ENCODE assay signal across 8 cellular contexts in the genomic region with DNA sequence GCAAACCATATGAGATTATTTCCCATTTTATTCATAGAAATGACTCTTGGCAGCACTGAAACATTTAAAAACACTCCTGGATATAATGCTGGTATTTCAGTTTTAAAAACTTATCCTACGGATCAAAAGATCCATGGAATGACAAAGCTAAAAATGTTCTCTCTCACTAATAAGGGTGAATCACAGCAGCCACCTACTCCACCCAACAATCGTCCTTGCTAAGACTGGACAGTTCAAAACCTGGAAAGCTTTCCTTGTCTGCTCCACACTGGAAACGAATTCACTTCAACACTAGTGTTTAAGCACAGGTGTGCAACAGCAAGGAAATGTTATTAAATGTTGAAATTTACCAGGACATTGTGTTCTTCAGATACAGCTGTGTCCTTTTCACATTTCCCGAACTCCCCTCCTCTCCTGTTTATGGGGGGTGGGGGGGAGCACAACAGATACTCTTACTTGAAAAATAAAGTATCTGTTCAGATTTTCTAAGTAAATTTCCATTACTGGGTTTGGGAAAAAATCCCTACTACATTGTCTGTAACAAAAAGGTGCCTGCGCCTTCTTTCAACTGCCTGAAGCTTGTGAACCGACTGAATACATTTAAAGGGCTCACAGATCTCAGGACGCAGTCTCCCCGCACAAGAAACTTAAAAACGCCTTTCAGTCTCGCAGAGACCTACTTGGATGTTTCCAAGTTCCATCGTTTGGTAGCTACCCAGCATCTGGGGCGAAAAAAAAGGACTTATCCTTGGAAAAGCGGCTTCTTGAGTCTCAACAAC. TPM values are rescaled to one million over a fixed set of nuclear protein-coding genes. Genes with fewer than 3 reads are reported as not detected.
A peak's percentile ranks its signal among the peaks of the same experiment; 100 is the strongest.
DNase-seq lines count a peak whose midpoint lies in the region; ATAC-seq and TF ChIP-seq lines count a peak whose summit lies in the region.

No MANE protein-coding gene starts in this region.

- H3K27me3 Mint-ChIP-seq in activated naive CD8-positive, alpha-beta T cell treated with anti-CD3 and anti-CD28 coated beads for 36 hours = no peaks in the 10 kb centered on the region

- no peaks in the 10 kb centered on the region for H3K27me3 ChIP-seq in HCT116 (ENCODE audit: insufficient read depth, low read length)
- H3K27me3 ChIP-seq in iPS-15b (ENCODE audit: control insufficient read depth, insufficient read depth, low read length) = peaks cover 32% of the 10 kb centered on the region

- RAD21 ChIA-PET in HCT116 (lab: Charles Lee; ENCODE audit: low non-redundant PET in 1 of 2, low total read pairs in 2 of 2, uncharacterized antibody in 2 of 2, unreplicated experiment in 2 of 2) = no interaction called here

- POLR2A ChIA-PET in HCT116 (lab: Charles Lee) = interaction anchor here (0.5 to 2.5 kb wide), 9 partner anchors 9 to 1661 kb away, joined by 3 to 10 read pairs (median 8); partner anchors contain the start of genes ADAM17 and TAF1B

- in situ Hi-C loops in ACHN (cut with HindIII; ENCODE audit: low pct_ligation_motif_present, low pct_unique_long_range_greater_than_20kb, low sequenced_read_pairs) = no loop called here

- CTCF ChIA-PET in HCT116 (lab: Charles Lee) = no interaction called here

- no peak for TF ChIP-seq RAD21 in HCT116 (IDR thresholded peaks at IDR 0.05; ENCODE audit: low read depth)

- peaks cover 6 to 35% of the 10 kb centered on the region in 2 experiments for H3K36me3 ChIP-seq in HCT116 (ENCODE audit: control insufficient read depth in 1 of 2, insufficient read depth in 2 of 2, low read length in 2 of 2)
- peaks cover 4% of the 10 kb centered on the region for H3K36me3 ChIP-seq in iPS-15b (ENCODE audit: control insufficient read depth, insufficient read depth, low read length)

- peaks cover 59% of the 10 kb centered on the region for H3K36me3 Mint-ChIP-seq in activated naive CD8-positive, alpha-beta T cell treated with anti-CD3 and anti-CD28 coated beads for 36 hours
- H3K36me3 Mint-ChIP-seq in stimulated activated effector memory CD8-positive, alpha-beta T cell treated with anti-CD3 and anti-CD28 coated beads, Interleukin-12 subunit alpha, Interleukin-12 subunit beta, amount 100 ng/mL, for 72 hours = peaks cover 69% of the 10 kb centered on the region

- no peaks in the 10 kb centered on the region for H3K9me3 ChIP-seq in HCT116 (ENCODE audit: control insufficient read depth in 1 of 2, insufficient read depth in 1 of 2, low read depth in 1 of 2, low read length in 2 of 2)
- H3K9me3 ChIP-seq in iPS-15b (ENCODE audit: control insufficient read depth, insufficient read depth, low read length) = no peaks in the 10 kb centered on the region

- peak; percentile 45 for DNase-seq in ACHN
- DNase-seq in HCT116 (ENCODE audit: low read depth, low spot score) = no peak
- no peak for DNase-seq in activated naive CD8-positive, alpha-beta T cell treated with anti-CD3 and anti-CD28 coated beads for 36 hours
- no peak for DNase-seq in stimulated activated effector memory CD8-positive, alpha-beta T cell treated with anti-CD3 and anti-CD28 coated beads, Interleukin-12 subunit alpha, Interleukin-12 subunit beta, amount 100 ng/mL, for 72 hours (ENCODE audit: low spot score in 2 of 2)
- DNase-seq in SK-N-DZ (ENCODE audit: low spot score) = no peak

- TF ChIP-seq CTCF in HCT116 (IDR thresholded peaks at IDR 0.05 in 2 of 3, conservative IDR thresholded peaks at IDR 0.05 in 1 of 3; ENCODE audit: borderline replicate concordance in 1 of 3, insufficient read depth in 1 of 3, low read depth in 2 of 3, low read length in 2 of 3) = no peak

- H3K9ac ChIP-seq in HCT116 (ENCODE audit: low read length) (peak overlapping the region; percentile 95), iPS-15b (ENCODE audit: low read depth, low read length) (peak overlapping the region; percentile 94)

- intact Hi-C loops in HCT116 (cut with micrococcal nuclease) = no loop called here

- peak overlapping the region; percentile 98 for H3K4me3 Mint-ChIP-seq in activated naive CD8-positive, alpha-beta T cell treated with anti-CD3 and anti-CD28 coated beads for 36 hours
- peak overlapping the region; percentile 97 for H3K4me3 Mint-ChIP-seq in stimulated activated effector memory CD8-positive, alpha-beta T cell treated with anti-CD3 and anti-CD28 coated beads, Interleukin-12 subunit alpha, Interleukin-12 subunit beta, amount 100 ng/mL, for 72 hours

- no peak for TF ChIP-seq POLR2A in HCT116 (IDR thresholded peaks at IDR 0.05; ENCODE audit: borderline replicate concordance, extremely low read depth, insufficient read depth, insufficient read length)

- H3K4me2 ChIP-seq in HCT116 (ENCODE audit: low read length) = peak overlapping the region; percentile 71

- H3K4me1 ChIP-seq in HCT116 (ENCODE audit: control insufficient read depth in 1 of 2, insufficient read depth in 2 of 2, low read length in 2 of 2) (peaks cover 12 to 28% of the 10 kb centered on the region in 2 experiments; a peak in 3 of 4 replicates), iPS-15b (ENCODE audit: control insufficient read depth, insufficient read depth, low read length) (peaks cover 14% of the 10 kb centered on the region)

- H3K9me2 ChIP-seq in HCT116 (ENCODE audit: insufficient read depth) = no peaks in the 10 kb centered on the region

- no peak for ATAC-seq in HCT116
- ATAC-seq in stimulated activated effector memory CD8-positive, alpha-beta T cell treated with anti-CD3 and anti-CD28 coated beads, Interleukin-12 subunit alpha, Interleukin-12 subunit beta, amount 100 ng/mL, for 72 hours = no peak
- ATAC-seq in HG03460 (IDR thresholded peaks at IDR 0.05; ENCODE audit: unreplicated experiment) = no peak
- ATAC-seq in GM18511 (IDR thresholded peaks at IDR 0.05; ENCODE audit: unreplicated experiment) = no peak

- peak overlapping the region; percentile 95 for H3K27ac Mint-ChIP-seq in activated naive CD8-positive, alpha-beta T cell treated with anti-CD3 and anti-CD28 coated beads for 36 hours
- peak overlapping the region; percentile 51 for H3K27ac Mint-ChIP-seq in stimulated activated effector memory CD8-positive, alpha-beta T cell treated with anti-CD3 and anti-CD28 coated beads, Interleukin-12 subunit alpha, Interleukin-12 subunit beta, amount 100 ng/mL, for 72 hours

- H4K20me1 ChIP-seq in HCT116 (ENCODE audit: insufficient read depth) = peaks cover 26% of the 10 kb centered on the region; the same call in 1 of the 2 replicates

- H3K27ac ChIP-seq in HCT116 (ENCODE audit: low read depth, low read length) = peak overlapping the region; percentile 75

- H3K79me2 ChIP-seq in HCT116 (ENCODE audit: insufficient read depth, low read length) = peaks cover 60% of the 10 kb centered on the region

- H3K4me1 Mint-ChIP-seq in activated naive CD8-positive, alpha-beta T cell treated with anti-CD3 and anti-CD28 coated beads for 36 hours = peaks cover 52% of the 10 kb centered on the region
- H3K4me1 Mint-ChIP-seq in stimulated activated effector memory CD8-positive, alpha-beta T cell treated with anti-CD3 and anti-CD28 coated beads, Interleukin-12 subunit alpha, Interleukin-12 subunit beta, amount 100 ng/mL, for 72 hours = peaks cover 50% of the 10 kb centered on the region

- TSS peak; percentile 35 for BruUV-seq in HCT116 (replicated peaks; lab: Mats Ljungman, UMichigan)

- no peak overlapping the region for H2AFZ ChIP-seq in HCT116 (ENCODE audit: low read depth, low read length, poor library complexity, severe bottlenecking)

- peaks cover 2% of the 10 kb centered on the region for H3K9me3 Mint-ChIP-seq in activated naive CD8-positive, alpha-beta T cell treated with anti-CD3 and anti-CD28 coated beads for 36 hours
- H3K9me3 Mint-ChIP-seq in stimulated activated effector memory CD8-positive, alpha-beta T cell treated with anti-CD3 and anti-CD28 coated beads, Interleukin-12 subunit alpha, Interleukin-12 subunit beta, amount 100 ng/mL, for 72 hours = no peaks in the 10 kb centered on the region

- H3K4me3 ChIP-seq in HCT116 (replicated peaks in 1 of 2; ENCODE audit: low read depth in 1 of 2, low read length in 2 of 2) (peak overlapping the region; percentile 88 to 95), iPS-15b (ENCODE audit: low read depth, low read length) (peak overlapping the region; percentile 95)

TF ChIP-seq in HCT116, 20 proteins besides CTCF, POLR2A, EP300 and RAD21 (continues in another document):
- TF ChIP-seq FOSL1 (IDR thresholded peaks at IDR 0.05; ENCODE audit: low read depth) (no peak), EZH2phosphoT487 (IDR thresholded peaks at IDR 0.05; ENCODE audit: borderline replicate concordance) (no peak), SRF (IDR thresholded peaks at IDR 0.05; ENCODE audit: low read depth) (no peak), ELF1 (IDR thresholded peaks at IDR 0.05; ENCODE audit: borderline replicate concordance, low read depth) (no peak), EGR1 (IDR thresholded peaks at IDR 0.05; ENCODE audit: low read depth) (no peak), CEBPB (IDR thresholded peaks at IDR 0.05; ENCODE audit: low read depth) (no peak), REST (IDR thresholded peaks at IDR 0.05; ENCODE audit: low read depth) (no peak), CBX3 (IDR thresholded peaks at IDR 0.05; ENCODE audit: low read depth) (no peak)

RNA-seq across cellular contexts. Expression of gene YWHAQ, which starts 1.4 kb away (rescaled TPM):
- total RNA-seq in HCT116 (2021; ENCODE audit: unreplicated experiment) = 365 TPM
- polyA plus RNA-seq in HCT116 (2012) = 245 and 251 TPM in 2 replicates
- 100 to 1,000 TPM; 314 to 317 TPM for total RNA-seq in activated naive CD8-positive, alpha-beta T cell treated with anti-CD3 and anti-CD28 coated beads for 36 hours
- polyA plus RNA-seq in SK-N-DZ (2014; cell fraction: cytosol; rRNA removed) = 453 and 489 TPM in 2 replicates
- 228 and 247 TPM in 2 replicates for polyA plus RNA-seq in SK-N-DZ (2014; cell fraction: nucleus; rRNA removed)
